In genomic region chr3:51637941-51638471, GRCh38 we compare ENCODE assay signal across 9 cellular contexts. TPM values are rescaled to one million over a fixed set of nuclear protein-coding genes. Genes with fewer than 3 reads are reported as not detected.
DNase-seq lines count a peak whose midpoint lies in the region; ATAC-seq, FAIRE-seq and TF ChIP-seq lines count a peak whose summit lies in the region.
"Had no signal": no experiment of that assay in that cellular context is flagged by ENCODE, and none has a peak within 500 bp of the region (broad histone marks: within the 10 kb centered on the region; RNA-seq: fewer than 3 reads in every experiment).

No MANE protein-coding gene starts in this region.

- no peaks in the 10 kb centered on the region for H3K9me1 ChIP-seq in endothelial cell of umbilical vein (replicated peaks; ENCODE audit: control insufficient read depth, extremely low read depth, insufficient read depth, low read length)

- H3K9me3 Mint-ChIP-seq in neural crest cell: no peaks in the 10 kb centered on the region
- H3K9me3 Mint-ChIP-seq: T-helper 1 cell treated with Interleukin-12 subunit alpha and Interleukin-12 subunit beta and Interleukin-4 antibody, amounts not matched to agents 30 μg/mL and 1 μg/mL, for 36 hours had no signal

- H3K27me3 ChIP-seq in Karpas-422 (ENCODE audit: low read length) (no peaks in the 10 kb centered on the region), endothelial cell of umbilical vein (ENCODE audit: control insufficient read depth in 2 of 2, insufficient read depth in 2 of 2, low read length in 2 of 2) (no peaks in the 10 kb centered on the region)

- TF ChIP-seq POLR2A in endothelial cell of umbilical vein (IDR thresholded peaks at IDR 0.05; ENCODE audit: low read depth, low read length): no peak

- H4K20me1 ChIP-seq in Karpas-422 (ENCODE audit: insufficient read depth, low read depth, low read length) (no peaks in the 10 kb centered on the region), endothelial cell of umbilical vein (replicated peaks; ENCODE audit: control insufficient read depth, extremely low read depth, insufficient read depth, low read length) (no peaks in the 10 kb centered on the region)

- H3K27ac Mint-ChIP-seq in neural crest cell (ENCODE audit: unreplicated experiment): no peak overlapping the region
- H3K27ac Mint-ChIP-seq: T-helper 1 cell treated with Interleukin-12 subunit alpha and Interleukin-12 subunit beta and Interleukin-4 antibody, amounts not matched to agents 30 μg/mL and 1 μg/mL, for 36 hours had no signal

- ATAC-seq in GM19328 (IDR thresholded peaks at IDR 0.05; ENCODE audit: unreplicated experiment) (peak; percentile 60), SK-N-SH treated with all-trans-retinoic acid at 6 μM for 48 hours (peak; percentile 99), HG02623 (IDR thresholded peaks at IDR 0.05; ENCODE audit: unreplicated experiment) (no peak)

- H3K4me1 Mint-ChIP-seq in neural crest cell: no peaks in the 10 kb centered on the region

- H3K9me2 ChIP-seq in Karpas-422 (replicated peaks; ENCODE audit: insufficient read depth, low read length): no peaks in the 10 kb centered on the region

- no peaks in the 10 kb centered on the region for H3K27me3 Mint-ChIP-seq in neural crest cell (ENCODE audit: low read depth)

- H3K4me3 ChIP-seq in Karpas-422 (ENCODE audit: low read length) (no peak overlapping the region), endothelial cell of umbilical vein (replicated peaks in 1 of 3; ENCODE audit: insufficient read depth in 1 of 3, low read depth in 1 of 3, low read length in 3 of 3) (no peak overlapping the region)

- BruUV-seq in endothelial cell of umbilical vein (replicated peaks; lab: Mats Ljungman, UMichigan): no TSS peak

- H3K9ac ChIP-seq in Karpas-422 (ENCODE audit: low read length): no peak overlapping the region
- no peak overlapping the region for H3K9ac ChIP-seq in endothelial cell of umbilical vein (replicated peaks; ENCODE audit: extremely low read depth, insufficient read depth, low read length)

- H3K27ac ChIP-seq in Karpas-422 (ENCODE audit: low read length): no peak overlapping the region
- no peak overlapping the region for H3K27ac ChIP-seq in endothelial cell of umbilical vein (ENCODE audit: insufficient read depth, low read depth, low read length)

- H3K36me3 ChIP-seq in Karpas-422 (ENCODE audit: insufficient read depth, low read length) (peaks cover 10% of the 10 kb centered on the region; the same call in 1 of the 2 replicates), endothelial cell of umbilical vein (ENCODE audit: control insufficient read depth in 2 of 2, extremely low read depth in 1 of 2, insufficient read depth in 2 of 2, low read length in 2 of 2) (peaks cover 12 to 40% of the 10 kb centered on the region in 2 experiments)

- CTCF ChIA-PET in endothelial cell of umbilical vein (lab: Charles Lee): interaction anchor here (0.8 to 1.7 kb wide), 3 partner anchors 136 to 138 kb away, joined by 3 to 11 read pairs (median 8); partner anchors contain the start of gene DCAF1

- peak; percentile 88 for DNase-seq in COLO829 (ENCODE audit: low spot score)
- peak; percentile 87 for DNase-seq in Karpas-422
- peak; percentile 64 for DNase-seq in endothelial cell of umbilical vein (ENCODE audit: low read depth, low spot score)
- DNase-seq in neural crest cell (ENCODE audit: low read depth, low spot score): peak; percentile 25
- DNase-seq in middle frontal gyrus (ENCODE audit: extremely low spot score, low spot score): no peak

- dilution Hi-C loops in endothelial cell of umbilical vein (cut with MboI; ENCODE audit: extremely low pct_ligation_motif_present, low sequenced_read_pairs): no loop called here

- H3K9me3 ChIP-seq in Karpas-422 (ENCODE audit: low read length) (no peaks in the 10 kb centered on the region), endothelial cell of umbilical vein (replicated peaks; ENCODE audit: control insufficient read depth, insufficient read depth, low read length) (no peaks in the 10 kb centered on the region)

- POLR2A ChIA-PET in endothelial cell of umbilical vein (lab: Charles Lee): no interaction called here

- TF ChIP-seq CTCF in endothelial cell of umbilical vein (IDR thresholded peaks at IDR 0.05; ENCODE audit: extremely low read depth in 1 of 2, insufficient read depth in 1 of 2, low read depth in 1 of 2, low read length in 2 of 2): peak; percentile 74 to 89
- peak; percentile 82 for TF ChIP-seq CTCF in neural crest cell (conservative IDR thresholded peaks at IDR 0.05)

- intact Hi-C loops in endothelial cell of umbilical vein (cut with micrococcal nuclease): loop anchor here (1.0 kb wide), 2 partner anchors 44 to 136 kb away; no protein-coding TSS in a partner anchor

- no peaks in the 10 kb centered on the region for H3K4me1 ChIP-seq in Karpas-422 (ENCODE audit: low read length)
- H3K4me1 ChIP-seq in endothelial cell of umbilical vein (ENCODE audit: control insufficient read depth, extremely low read depth, insufficient read depth, low read length): no peaks in the 10 kb centered on the region

- H3K4me2 ChIP-seq in Karpas-422 (ENCODE audit: low read depth, low read length, poor library complexity, severe bottlenecking) (no peak overlapping the region), endothelial cell of umbilical vein (ENCODE audit: insufficient read depth, low read length) (no peak overlapping the region)

- H3K36me3 Mint-ChIP-seq in neural crest cell (ENCODE audit: low read depth): peaks cover 17% of the 10 kb centered on the region

- peak; percentile 89 for FAIRE-seq in endothelial cell of umbilical vein (lab: Jason Lieb, UNC)

- H2AFZ ChIP-seq in Karpas-422 (ENCODE audit: low read length) (no peak overlapping the region), endothelial cell of umbilical vein (ENCODE audit: low read depth, low read length) (no peak overlapping the region)

- H3K79me2 ChIP-seq in Karpas-422 (ENCODE audit: low read length) (no peaks in the 10 kb centered on the region), endothelial cell of umbilical vein (ENCODE audit: control insufficient read depth, insufficient read depth, low read length) (no peaks in the 10 kb centered on the region)

- H3K4me3 Mint-ChIP-seq in neural crest cell: no peak overlapping the region
- H3K4me3 Mint-ChIP-seq: T-helper 1 cell treated with Interleukin-12 subunit alpha and Interleukin-12 subunit beta and Interleukin-4 antibody, amounts not matched to agents 30 μg/mL and 1 μg/mL, for 36 hours had no signal

TF ChIP-seq in SK-N-SH treated with all-trans-retinoic acid at 6 μM for 48 hours, 23 proteins besides CTCF, POLR2A, EP300 and RAD21 (continues in another document):
- no peak for TF ChIP-seq ZC3H10 (CRISPR knock-in tag; IDR thresholded peaks at IDR 0.05)
- TF ChIP-seq RARB (CRISPR knock-in tag; IDR thresholded peaks at IDR 0.05): no peak
- TF ChIP-seq BACH2 (CRISPR knock-in tag; IDR thresholded peaks at IDR 0.05; ENCODE audit: borderline replicate concordance): no peak
- TF ChIP-seq TOX (CRISPR knock-in tag; IDR thresholded peaks at IDR 0.05; ENCODE audit: borderline replicate concordance): no peak
- TF ChIP-seq CSRNP3 (CRISPR knock-in tag; IDR thresholded peaks at IDR 0.05): no peak
- TF ChIP-seq ZNF8 (CRISPR knock-in tag; IDR thresholded peaks at IDR 0.05): no peak
- TF ChIP-seq ZNF70 (CRISPR knock-in tag; IDR thresholded peaks at IDR 0.05): no peak

TF ChIP-seq in endothelial cell of umbilical vein, 7 proteins besides CTCF, POLR2A, EP300 and RAD21:
- TF ChIP-seq JUN (IDR thresholded peaks at IDR 0.05; ENCODE audit: borderline replicate concordance, insufficient read depth, insufficient read length, low read depth) (no peak), FOS (IDR thresholded peaks at IDR 0.05; ENCODE audit: borderline replicate concordance, insufficient read depth, low read length) (no peak), MYC (IDR thresholded peaks at IDR 0.05; ENCODE audit: low read depth, low read length) (no peak), EZH2 (IDR thresholded peaks at IDR 0.05; ENCODE audit: borderline replicate concordance, low read depth, low read length, severe bottlenecking) (no peak), GATA2 (IDR thresholded peaks at IDR 0.05; ENCODE audit: insufficient read depth, insufficient read length, low read depth, low read length) (no peak)

RNA-seq across cellular contexts. Expression of gene TEX264, which starts 33.0 kb away (rescaled TPM):
- total RNA-seq in Karpas-422 (2014; rRNA removed; shearing (Covaris generic); ENCODE audit: low replicate concordance): 63.0 and 96.6 TPM in 2 replicates
- total RNA-seq in endothelial cell of umbilical vein: 26.3 and 29.0 TPM in 2 replicates
- polyA plus RNA-seq in endothelial cell of umbilical vein: 89.7 and 114 TPM in 2 replicates
- polyA plus RNA-seq in endothelial cell of umbilical vein (2011; cell fraction: cytosol; rRNA removed): 50.9 and 57.0 TPM in 2 replicates
- polyA plus RNA-seq in endothelial cell of umbilical vein (2011; cell fraction: nucleus; rRNA removed): 35.9 and 36.0 TPM in 2 replicates
- polyA plus RNA-seq in endothelial cell of umbilical vein (2012): 25.6 and 36.7 TPM in 2 replicates
- 42.7 and 50.8 TPM in 2 replicates for polyA minus RNA-seq in endothelial cell of umbilical vein
- 32.7 TPM for polyA minus RNA-seq in endothelial cell of umbilical vein (2011; cell fraction: cytosol; rRNA and poly(A)+ RNA removed)
- polyA minus RNA-seq in endothelial cell of umbilical vein (2011; cell fraction: nucleus; rRNA and poly(A)+ RNA removed): 9.0 and 10.9 TPM in 2 replicates
- total RNA-seq in neural crest cell: 20.8 and 23.2 TPM in 2 replicates
